Comparison of ENCODE assay signal across 1 cellular context in genomic region chr9:124021385-124021769, GRCh38.
TF ChIP-seq lines count a peak whose summit lies in the region.

No MANE protein-coding gene starts in this region.

TF ChIP-seq in H1, 55 proteins besides CTCF, POLR2A, EP300 and RAD21:
- no peak for TF ChIP-seq NANOG (IDR thresholded peaks at IDR 0.05; ENCODE audit: insufficient read depth, low read depth, low read length, poor library complexity, severe bottlenecking)
- no peak for TF ChIP-seq EZH2 (IDR thresholded peaks at IDR 0.05; ENCODE audit: low read depth, low read length, severe bottlenecking)
- TF ChIP-seq JUND (IDR thresholded peaks at IDR 0.05; ENCODE audit: low read length), result no peak
- no peak for TF ChIP-seq RFX5 (IDR thresholded peaks at IDR 0.05; ENCODE audit: borderline replicate concordance, low read depth, low read length)
- no peak for TF ChIP-seq RBBP5 (IDR thresholded peaks at IDR 0.05; ENCODE audit: borderline replicate concordance, low read depth, low read length)
- no peak for TF ChIP-seq FOSL1 (IDR thresholded peaks at IDR 0.05; ENCODE audit: insufficient read depth, low read depth, low read length)
- TF ChIP-seq JUN (IDR thresholded peaks at IDR 0.05; ENCODE audit: low read depth, low read length), result no peak
- TF ChIP-seq CHD2 (IDR thresholded peaks at IDR 0.05; ENCODE audit: low read length), result no peak
- TF ChIP-seq YY1 (IDR thresholded peaks at IDR 0.05; ENCODE audit: low read depth, low read length), result no peak
- TF ChIP-seq TAF7 (optimal IDR thresholded peaks at IDR 0.05; ENCODE audit: borderline replicate concordance, low read depth, low read length), result no peak
- no peak for TF ChIP-seq SIX5 (IDR thresholded peaks at IDR 0.05; ENCODE audit: low read depth, low read length)
- no peak for TF ChIP-seq ZNF274 (IDR thresholded peaks at IDR 0.05; ENCODE audit: borderline replicate concordance, extremely low read depth, low read length)
- TF ChIP-seq HDAC6 (IDR thresholded peaks at IDR 0.05; ENCODE audit: low read depth, low read length), result no peak
- TF ChIP-seq E2F6 (IDR thresholded peaks at IDR 0.05), result no peak
